11 cellular contexts compared by ENCODE assay signal in the genomic region with DNA sequence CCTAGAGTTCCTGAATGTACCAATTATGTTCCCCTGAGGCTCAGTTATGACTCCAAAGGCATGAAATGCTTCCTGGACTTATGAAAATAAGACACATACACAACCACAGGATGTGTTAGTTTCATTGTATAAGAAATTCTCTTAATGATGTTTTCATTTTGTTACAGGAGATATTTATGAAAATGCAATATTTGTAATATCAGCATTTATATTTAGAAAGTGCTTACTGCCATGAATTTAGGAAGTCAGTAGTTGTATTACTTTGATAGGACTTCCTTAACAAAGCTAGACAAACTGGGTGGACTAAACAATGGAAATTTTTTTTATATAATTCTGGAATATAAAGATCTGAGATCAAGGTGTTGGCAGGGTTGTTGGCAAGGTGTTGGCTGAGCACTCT.
"Had no signal": no experiment of that assay in that cellular context is flagged by ENCODE, and none has a peak within 500 bp of the region (broad histone marks: within the 10 kb centered on the region; RNA-seq: fewer than 3 reads in every experiment).

No MANE protein-coding gene starts in this region.

- H2AFZ ChIP-seq: GM23248 had no signal

- H3K36me3 ChIP-seq: HAP-1 had no signal

- H3K27ac ChIP-seq: GM23248 had no signal

- H3K4me1 ChIP-seq: HAP-1 had no signal

- H3K9me3 ChIP-seq: HAP-1 had no signal

- H3K9ac ChIP-seq: GM23248 had no signal

- H3K4me2 ChIP-seq: GM23338 had no signal

- DNase-seq: GM23248, GOT3, H7, H9, HCEC 1CT, HFFc6 had no signal

- FAIRE-seq: H1, H54 had no signal

- H3K4me3 ChIP-seq: GM23248, GM23338, HAP-1 had no signal

- ATAC-seq: GM23338, HCT116 had no signal
